In the genomic region with DNA sequence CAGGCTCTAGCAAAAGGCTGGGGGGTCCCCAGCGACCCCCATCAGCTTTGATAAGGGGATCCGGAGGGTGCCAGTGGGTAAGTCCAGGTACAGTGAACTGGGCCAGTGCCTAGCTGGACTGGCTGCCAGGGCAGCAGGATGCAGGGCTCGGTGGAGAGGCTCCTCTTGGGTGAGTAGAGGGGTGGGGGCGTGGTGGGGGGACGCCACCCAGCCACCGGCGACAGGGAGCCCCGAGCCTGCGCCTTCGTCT, we compare ENCODE assay signal across 8 cellular contexts. TPM values are rescaled to one million over a fixed set of nuclear protein-coding genes. Genes with fewer than 3 reads are reported as not detected.
DNase-seq lines count a peak whose midpoint lies in the region; ATAC-seq, FAIRE-seq and TF ChIP-seq lines count a peak whose summit lies in the region.

No MANE protein-coding gene starts in this region.

- intact Hi-C loops in heart left ventricle (cut with DNase I), result loop anchor here in 4 of 10 donors (2.0 to 5.0 kb wide), 3 partner anchors 18 to 42 kb away; no protein-coding TSS in a partner anchor
- intact Hi-C loops in left ventricle myocardium superior (cut with micrococcal nuclease), result no loop called here
- intact Hi-C loops in upper lobe of right lung (cut with DNase I), result no loop called here

- 2 to 4% (median 3%) methylated on average over 8 to 10 of the region's 10 CpGs for WGBS in heart left ventricle, 4 donors

- no peak for FAIRE-seq in bronchial epithelial cell (lab: Jason Lieb, UNC)

- H3K4me1 ChIP-seq in heart left ventricle, result peaks cover 10 to 74% (median 51%) of the 10 kb centered on the region in 12 donors
- peaks cover 41% of the 10 kb centered on the region for H3K4me1 ChIP-seq in mononuclear cell (ENCODE audit: insufficient read depth, low read length)
- peaks cover 50% of the 10 kb centered on the region for H3K4me1 ChIP-seq in upper lobe of right lung

- H3K27me3 ChIP-seq in heart left ventricle (no peaks in the 10 kb centered on the region), bronchial epithelial cell (ENCODE audit: control insufficient read depth, insufficient read depth, low read length) (no peaks in the 10 kb centered on the region), mononuclear cell (ENCODE audit: insufficient read depth, low read length) (no peaks in the 10 kb centered on the region), upper lobe of right lung (no peaks in the 10 kb centered on the region)

- ATAC-seq in heart left ventricle (no peak), left ventricle myocardium superior (no peak), upper lobe of right lung (no peak), HG03095 (IDR thresholded peaks at IDR 0.05; ENCODE audit: unreplicated experiment) (no peak)

- H3K27ac ChIP-seq in heart left ventricle (peak overlapping the region; percentile 64 to 90 (median 82)), upper lobe of right lung (peak overlapping the region; percentile 78)

- H3K36me3 ChIP-seq in heart left ventricle (peaks cover 0 to 4% (median 0%) of the 10 kb centered on the region in 9 donors), bronchial epithelial cell (ENCODE audit: control insufficient read depth, insufficient read depth, low read length) (no peaks in the 10 kb centered on the region), upper lobe of right lung (no peaks in the 10 kb centered on the region)

- H3K9me3 ChIP-seq in heart left ventricle, result no peaks in the 10 kb centered on the region
- no peaks in the 10 kb centered on the region for H3K9me3 ChIP-seq in mononuclear cell (ENCODE audit: low read depth, low read length)
- no peaks in the 10 kb centered on the region for H3K9me3 ChIP-seq in upper lobe of right lung

- peak overlapping the region; percentile 42 to 76 (median 64) for H3K4me3 ChIP-seq in heart left ventricle
- H3K4me3 ChIP-seq in bronchial epithelial cell (ENCODE audit: low read depth, low read length), result peak overlapping the region; percentile 44
- peak overlapping the region; percentile 43 for H3K4me3 ChIP-seq in mononuclear cell (ENCODE audit: low read length)
- H3K4me3 ChIP-seq in upper lobe of right lung, result peak overlapping the region; percentile 67

- TF ChIP-seq POLR2A in heart left ventricle (IDR thresholded peaks at IDR 0.05), result peak in 1 of 2 donors; percentile 10

- DNase-seq in heart left ventricle, result no peak
- DNase-seq in left ventricle myocardium superior, result no peak
- no peak for DNase-seq in bronchial epithelial cell (ENCODE audit: low read depth)
- DNase-seq in upper lobe of right lung, result no peak
- DNase-seq in AG08395 (ENCODE audit: low spot score), result no peak
- DNase-seq in H4 (ENCODE audit: low spot score), result no peak

- TF ChIP-seq CTCF in heart left ventricle (IDR thresholded peaks at IDR 0.05), result no peak
- no peak for TF ChIP-seq CTCF in bronchial epithelial cell (IDR thresholded peaks at IDR 0.05; ENCODE audit: insufficient read depth, low read length, severe bottlenecking)
- no peak for TF ChIP-seq CTCF in upper lobe of right lung (IDR thresholded peaks at IDR 0.05)

RNA-seq across cellular contexts. Expression of a gene that starts 0.2 kb away (rescaled TPM):
- 10 to 100 TPM; 14.5 to 47.8 (median 23.9) TPM for total RNA-seq in heart left ventricle
- 10 to 100 TPM; 18.6 to 62.1 TPM for polyA plus RNA-seq in heart left ventricle
- total RNA-seq in left ventricle myocardium superior, result 37.6 TPM
- total RNA-seq in bronchial epithelial cell, result 0.90 and 3.9 TPM in 2 replicates
- total RNA-seq in mononuclear cell, result 0.42 TPM
- total RNA-seq in upper lobe of right lung, result 69.6 TPM
- total RNA-seq in H4 (2014; rRNA removed; shearing (Covaris generic)), result 2.0 and 3.0 TPM in 2 replicates

RNA-seq across cellular contexts. Expression of a gene that starts 14.5 kb away (rescaled TPM):
- total RNA-seq in heart left ventricle (10 to 100 TPM; 17.6 to 68.2 (median 23.9) TPM), left ventricle myocardium superior (23.7 TPM), bronchial epithelial cell (7.3 and 10.3 TPM in 2 replicates), mononuclear cell (3.8 TPM), upper lobe of right lung (40.9 TPM)
- polyA plus RNA-seq in heart left ventricle, result 10 to 100 TPM; 13.0 to 16.5 TPM
- 11.9 and 14.0 TPM in 2 replicates for total RNA-seq in H4 (2014; rRNA removed; shearing (Covaris generic))

RNA-seq across cellular contexts. Expression of a gene that starts 33.2 kb away (rescaled TPM):
- total RNA-seq in heart left ventricle (1 to 10 TPM in 1 of 9 donors, under 1 TPM in 4, not detected in 4; 0.12 to 2.5 (median 0.27) TPM), left ventricle myocardium superior (0.30 TPM), bronchial epithelial cell (0.38 TPM in 1 of 2 replicates, not detected in the other), mononuclear cell (not detected), upper lobe of right lung (0.32 TPM)
- polyA plus RNA-seq in heart left ventricle, result under 1 TPM; 0.08 to 0.42 TPM
- not detected in 2 replicates for total RNA-seq in H4 (2014; rRNA removed; shearing (Covaris generic))

RNA-seq across cellular contexts. Expression of a gene that starts 52.7 kb away (rescaled TPM):
- total RNA-seq in heart left ventricle (10 to 100 TPM; 11.1 to 25.2 (median 22.3) TPM), left ventricle myocardium superior (19.9 TPM), bronchial epithelial cell (7.6 and 9.9 TPM in 2 replicates), mononuclear cell (14.7 TPM), upper lobe of right lung (19.9 TPM)
- 10 to 100 TPM in 1 of 2 donors, 1 to 10 TPM in 1; 7.2 to 15.5 TPM for polyA plus RNA-seq in heart left ventricle
- 29.9 and 41.6 TPM in 2 replicates for total RNA-seq in H4 (2014; rRNA removed; shearing (Covaris generic))
